In genomic region chr4:47786958-47787370, GRCh38 we compare ENCODE assay signal across 17 cellular contexts. TPM values are rescaled to one million over a fixed set of nuclear protein-coding genes. Genes with fewer than 3 reads are reported as not detected.
DNase-seq lines count a peak whose midpoint lies in the region; ATAC-seq, FAIRE-seq and TF ChIP-seq lines count a peak whose summit lies in the region.
"Had no signal": no experiment of that assay in that cellular context is flagged by ENCODE, and none has a peak within 500 bp of the region (broad histone marks: within the 10 kb centered on the region; RNA-seq: fewer than 3 reads in every experiment).

No MANE protein-coding gene starts in this region.

- H3K27me3 ChIP-seq in HepG2 (ENCODE audit: control insufficient read depth in 1 of 2, insufficient read depth in 2 of 2, low read length in 2 of 2) (no peaks in the 10 kb centered on the region; a peak in 1 of 5 replicates), right lobe of liver (no peaks in the 10 kb centered on the region)
- H3K27me3 ChIP-seq: SJSA1 had no signal

- peaks cover 30% of the 10 kb centered on the region for H3K4me1 ChIP-seq in HepG2 (ENCODE audit: insufficient read depth, low read length)
- no peaks in the 10 kb centered on the region for H3K4me1 ChIP-seq in right lobe of liver
- H3K4me1 ChIP-seq: A549, SJSA1 had no signal

- FAIRE-seq in HepG2 (lab: Jason Lieb, UNC), result peak; percentile 62
- FAIRE-seq: A549, K562 had no signal

- H3K9ac ChIP-seq in HepG2 (ENCODE audit: insufficient read depth, low read depth, low read length), result no peak overlapping the region

- no TSS peak for BruUV-seq in HepG2 (replicated peaks; lab: Mats Ljungman, UMichigan)

- no peak overlapping the region for H2AFZ ChIP-seq in HepG2 (ENCODE audit: low read length)

- no peak for TF ChIP-seq CTCF in HepG2 (CRISPR knock-in tag; IDR thresholded peaks at IDR 0.05)
- TF ChIP-seq CTCF in right lobe of liver (IDR thresholded peaks at IDR 0.05), result no peak

- WGBS in HepG2 (ENCODE audit: low lambda C conversion rate), result 3% methylated on average over 4 of the region's 4 CpGs
- 39% methylated on average over 4 of the region's 4 CpGs for WGBS in right lobe of liver (ENCODE audit: insufficient coverage, low coverage, low lambda C conversion rate, missing lambda C conversion rate)

- no peaks in the 10 kb centered on the region for H3K79me2 ChIP-seq in HepG2 (ENCODE audit: insufficient read depth, low read length)

- peak; percentile 67 for DNase-seq in HepG2 (ENCODE audit: low spot score)
- DNase-seq in right lobe of liver, result no peak
- no peak for DNase-seq in activated T-cell treated with anti-CD3 and anti-CD28 coated beads, Interleukin-2, amount 50 U/mL, for 48 hours
- no peak for DNase-seq in inferior parietal cortex (ENCODE audit: extremely low spot score)
- DNase-seq in NCI-H2029 (lab: John Stamatoyannopoulos, UW), result no peak
- DNase-seq: activated CD4-positive, alpha-beta T cell treated with anti-CD3 and anti-CD28 coated beads, Interleukin-2, amount 10 ng/mL, durations not matched to agents 24 days and 14 days; activated naive CD4-positive, alpha-beta T cell treated with anti-CD3 and anti-CD28 coated beads for 36 hours; cortex of kidney; DMS153; glutamatergic neuron; NCI-H446 treated with DMSO at 0.1 percent for 48 hours had no signal

- intact Hi-C loops in HepG2 (cut with micrococcal nuclease; ENCODE audit: unreplicated experiment), result loop anchor here (1.0 to 5.0 kb wide), 2 partner anchors 35 to 49 kb away; no protein-coding TSS in a partner anchor
- intact Hi-C loops in right lobe of liver (cut with DNase I), result no loop called here

- H3K27ac ChIP-seq in HepG2 (ENCODE audit: extremely low read length, insufficient read depth, low read length) (peak overlapping the region; percentile 48), right lobe of liver (no peak overlapping the region)
- H3K27ac ChIP-seq: A549, SJSA1 had no signal

- H3K4me3 ChIP-seq in HepG2 (replicated peaks in 1 of 3; ENCODE audit: insufficient read depth in 1 of 3, low read depth in 2 of 3, low read length in 3 of 3) (no peak overlapping the region), right lobe of liver (no peak overlapping the region)
- H3K4me3 ChIP-seq: A549, K562, SJSA1 had no signal

- no peak for TF ChIP-seq POLR2A in HepG2 (IDR thresholded peaks at IDR 0.05; ENCODE audit: insufficient read depth in 1 of 2, low read depth in 2 of 2, low read length in 2 of 2)
- no peak for TF ChIP-seq POLR2A in right lobe of liver (IDR thresholded peaks at IDR 0.05)

- no peak for TF ChIP-seq RAD21 in HepG2 (CRISPR knock-in tag; IDR thresholded peaks at IDR 0.05)

- POLR2A ChIA-PET in HepG2 (lab: Yijun Ruan, JAX), result interaction anchor here (1.2 kb wide), 1 partner anchor 71 kb away, joined by 3 read pairs; no protein-coding TSS in a partner anchor

- peak in 1 of 2 experiments; percentile 83; a peak in 2 of 4 replicates for TF ChIP-seq EP300 in HepG2 (IDR thresholded peaks at IDR 0.05; ENCODE audit: low read depth in 2 of 2, low read length in 2 of 2)
- no peak for TF ChIP-seq EP300 in HepG2 (CRISPR knock-in tag; IDR thresholded peaks at IDR 0.05; ENCODE audit: borderline replicate concordance)

- in situ Hi-C loops in HepG2 (cut with HindIII; ENCODE audit: extremely low pct_ligation_motif_present, low pct_unique_long_range_greater_than_20kb), result no loop called here

- H3K4me2 ChIP-seq in HepG2 (ENCODE audit: low read depth, low read length), result peak overlapping the region; percentile 48
- H3K4me2 ChIP-seq: A549 had no signal

- CTCF ChIA-PET in HepG2 (lab: Yijun Ruan, JAX; ENCODE audit: low intra/inter-chr PET ratio, low total read pairs), result no interaction called here

- H3K36me3 ChIP-seq in HepG2 (replicated peaks in 1 of 2; ENCODE audit: control insufficient read depth in 1 of 2, insufficient read depth in 2 of 2, low read length in 2 of 2) (no peaks in the 10 kb centered on the region), right lobe of liver (no peaks in the 10 kb centered on the region)
- H3K36me3 ChIP-seq: SJSA1 had no signal

- H4K20me1 ChIP-seq in HepG2 (ENCODE audit: insufficient read depth, low read length), result no peaks in the 10 kb centered on the region

- no peaks in the 10 kb centered on the region for H3K9me3 ChIP-seq in HepG2 (ENCODE audit: low read length)
- no peaks in the 10 kb centered on the region for H3K9me3 ChIP-seq in right lobe of liver
- H3K9me3 ChIP-seq: A549, SJSA1 had no signal

- ATAC-seq in HepG2, result peak; percentile 73
- no peak for ATAC-seq in right lobe of liver
- peak; percentile 48 for ATAC-seq in HG02763 (IDR thresholded peaks at IDR 0.05; ENCODE audit: unreplicated experiment)
- ATAC-seq in HG03521 (IDR thresholded peaks at IDR 0.05; ENCODE audit: unreplicated experiment), result peak; percentile 69
- no peak for ATAC-seq in GM18873 (IDR thresholded peaks at IDR 0.05; ENCODE audit: low FRiP score, unreplicated experiment)
- ATAC-seq: A549, K562 had no signal

TF ChIP-seq in HepG2, 621 proteins besides CTCF, POLR2A, EP300 and RAD21 (continues in another document):
- no peak for TF ChIP-seq ZNF343 (CRISPR knock-in tag; IDR thresholded peaks at IDR 0.05)
- TF ChIP-seq SMARCE1 (IDR thresholded peaks at IDR 0.05; ENCODE audit: borderline replicate concordance), result no peak
- no peak for TF ChIP-seq ZNF800 (CRISPR knock-in tag; IDR thresholded peaks at IDR 0.05)
- TF ChIP-seq, protein P1, sequence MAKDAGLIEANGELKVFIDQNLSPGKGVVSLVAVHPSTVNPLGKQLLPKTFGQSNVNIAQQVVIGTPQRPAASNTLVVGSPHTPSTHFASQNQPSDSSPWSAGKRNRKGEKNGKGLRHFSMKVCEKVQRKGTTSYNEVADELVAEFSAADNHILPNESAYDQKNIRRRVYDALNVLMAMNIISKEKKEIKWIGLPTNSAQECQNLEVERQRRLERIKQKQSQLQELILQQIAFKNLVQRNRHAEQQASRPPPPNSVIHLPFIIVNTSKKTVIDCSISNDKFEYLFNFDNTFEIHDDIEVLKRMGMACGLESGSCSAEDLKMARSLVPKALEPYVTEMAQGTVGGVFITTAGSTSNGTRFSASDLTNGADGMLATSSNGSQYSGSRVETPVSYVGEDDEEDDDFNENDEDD (CRISPR knock-in tag; IDR thresholded peaks at IDR 0.05; ENCODE audit: borderline replicate concordance), result no peak
- no peak for TF ChIP-seq PHF20 (CRISPR knock-in tag; IDR thresholded peaks at IDR 0.05)
- peak; percentile 85 for TF ChIP-seq TCF7L2 (IDR thresholded peaks at IDR 0.05; ENCODE audit: low read depth, low read length)
- TF ChIP-seq BRF2 (CRISPR knock-in tag; IDR thresholded peaks at IDR 0.05), result no peak
- peak; percentile 94 for TF ChIP-seq NR2F2 (IDR thresholded peaks at IDR 0.05; ENCODE audit: borderline replicate concordance, low read depth)
- peak; percentile 62; the same call in 1 of the 2 replicates for TF ChIP-seq NCOR1 (IDR thresholded peaks at IDR 0.05; ENCODE audit: borderline replicate concordance, low read length)
- no peak for TF ChIP-seq KDM4B (CRISPR knock-in tag; IDR thresholded peaks at IDR 0.05)
- TF ChIP-seq GATA4 (IDR thresholded peaks at IDR 0.05; ENCODE audit: borderline replicate concordance, low read depth), result no peak

RNA-seq across cellular contexts. Expression of gene CORIN, which starts 50.9 kb away (rescaled TPM):
- total RNA-seq in HepG2 (2016; rRNA removed; fragmentation: Illumina TruSeq; extraction: Trizol), result 0.11 and 0.84 TPM in 2 replicates
- 0.53 and 0.61 TPM in 2 replicates for total RNA-seq in HepG2 (2016; cell fraction: cytosol; rRNA removed; fragmentation: Illumina TruSeq; extraction: Trizol; ENCODE audit: low read depth)
- total RNA-seq in HepG2 (2016; cell fraction: insoluble cytoplasmic fraction; rRNA removed; fragmentation: Illumina TruSeq; extraction: Trizol), result 0.43 and 0.76 TPM in 2 replicates
- 0.37 and 0.48 TPM in 2 replicates for total RNA-seq in HepG2 (2016; cell fraction: membrane; rRNA removed; fragmentation: Illumina TruSeq; extraction: Trizol)
- total RNA-seq in HepG2 (2016; cell fraction: nucleus; rRNA removed; fragmentation: Illumina TruSeq; extraction: Trizol), result 0.81 and 1.3 TPM in 2 replicates
- polyA plus RNA-seq in HepG2 (2011; rRNA removed), result 1.2 TPM in 2 replicates
- polyA plus RNA-seq in HepG2 (2011; cell fraction: cytosol; rRNA removed), result 0.36 and 0.76 TPM in 2 replicates
- polyA plus RNA-seq in HepG2 (2011; cell fraction: nucleus; rRNA removed), result 1.3 and 2.2 TPM in 2 replicates
- 0.55 and 0.56 TPM in 2 replicates for polyA plus RNA-seq in HepG2 (2012)
- polyA plus RNA-seq in HepG2 (2016; cell fraction: cytosol; fragmentation: Illumina TruSeq; extraction: Trizol; ENCODE audit: low read depth), result 0.08 TPM in 1 of 2 replicates, not detected in the other
- polyA plus RNA-seq in HepG2 (2016; cell fraction: insoluble cytoplasmic fraction; fragmentation: Illumina TruSeq; extraction: Trizol; ENCODE audit: low read depth), result 0.29 and 0.43 TPM in 2 replicates
- polyA plus RNA-seq in HepG2 (2016; cell fraction: membrane; fragmentation: Illumina TruSeq; extraction: Trizol; ENCODE audit: low read depth), result 0.06 TPM in 1 of 2 replicates, not detected in the other
- 0.67 and 1.0 TPM in 2 replicates for polyA plus RNA-seq in HepG2 (2016; cell fraction: nucleus; fragmentation: Illumina TruSeq; extraction: Trizol; ENCODE audit: insufficient read depth, low read depth)
- polyA minus RNA-seq in HepG2 (2011; rRNA and poly(A)+ RNA removed; ENCODE audit: low replicate concordance), result 0.92 and 2.5 TPM in 2 replicates
- 0.26 and 0.40 TPM in 2 replicates for polyA minus RNA-seq in HepG2 (2011; cell fraction: cytosol; rRNA and poly(A)+ RNA removed)
- 2.4 and 2.6 TPM in 2 replicates for polyA minus RNA-seq in HepG2 (2011; cell fraction: nucleus; rRNA and poly(A)+ RNA removed)
- total RNA-seq in right lobe of liver, result under 1 TPM in 5 of 6 experiments, not detected in 1; 0.12 to 0.44 (median 0.16) TPM
- total RNA-seq: SJSA1 had no signal

Comparison
In these comparisons a context has a peak if more than half of its experiments do, and no peak if none do; other contexts are left out.
1. ATAC-seq: peak in HepG2 (single experiment), HG02763 (single experiment) and HG03521 (single experiment); none in right lobe of liver (0 of 4) and GM18873 (single experiment).